In genomic region chr7:129665013-129665401, GRCh38 we compare ENCODE assay signal across 10 cellular contexts. TPM values are rescaled to one million over a fixed set of nuclear protein-coding genes. Genes with fewer than 3 reads are reported as not detected.
DNase-seq lines count a peak whose midpoint lies in the region; ATAC-seq and TF ChIP-seq lines count a peak whose summit lies in the region.
"Had no signal": no experiment of that assay in that cellular context is flagged by ENCODE, and none has a peak within 500 bp of the region (broad histone marks: within the 10 kb centered on the region; RNA-seq: fewer than 3 reads in every experiment).

No MANE protein-coding gene starts in this region.

- H3K9ac ChIP-seq in fibroblast of lung (ENCODE audit: insufficient read depth, low read length) (no peak overlapping the region), skeletal muscle satellite cell (ENCODE audit: low read depth, low read length) (no peak overlapping the region)

- DNase-seq in HCEC 1CT (peak; percentile 98), RWPE2 (ENCODE audit: low spot score) (peak; percentile 90), fibroblast of lung (ENCODE audit: low read depth in 2 of 2) (peak; percentile 94 to 98), NCI-H345 (lab: John Stamatoyannopoulos, UW) (no peak)
- DNase-seq: activated naive CD8-positive, alpha-beta T cell treated with anti-CD3 and anti-CD28 coated beads for 36 hours; stimulated activated CD4-positive, alpha-beta T cell treated with anti-CD3 and anti-CD28 coated beads, Interleukin-4, amount 100 ng/mL, for 1 hour had no signal

- H3K9me3 ChIP-seq in RWPE2 (ENCODE audit: severe bottlenecking), result peaks cover 11% of the 10 kb centered on the region
- no peaks in the 10 kb centered on the region for H3K9me3 ChIP-seq in fibroblast of lung (ENCODE audit: control insufficient read depth, insufficient read depth, low read depth, low read length)
- H3K9me3 ChIP-seq in skeletal muscle satellite cell (replicated peaks; ENCODE audit: low read length), result peaks cover 7% of the 10 kb centered on the region

- H3K4me2 ChIP-seq in fibroblast of lung (ENCODE audit: extremely low read depth, insufficient read depth, low read length), result peak overlapping the region; percentile 42
- peak overlapping the region; percentile 57 for H3K4me2 ChIP-seq in skeletal muscle satellite cell (ENCODE audit: low read length)

- H2AFZ ChIP-seq in fibroblast of lung (ENCODE audit: low read length), result no peak overlapping the region

- no peaks in the 10 kb centered on the region for H4K20me1 ChIP-seq in fibroblast of lung (ENCODE audit: control insufficient read depth, extremely low read depth, insufficient read depth, low read length)

- no peaks in the 10 kb centered on the region for H3K79me2 ChIP-seq in fibroblast of lung (ENCODE audit: control insufficient read depth, insufficient read depth, low read length)

- H3K4me1 ChIP-seq in RWPE2 (ENCODE audit: insufficient read depth, poor library complexity, severe bottlenecking), result peaks cover 13% of the 10 kb centered on the region
- H3K4me1 ChIP-seq in fibroblast of lung (ENCODE audit: control insufficient read depth, extremely low read depth, insufficient read depth, low read length), result peaks cover 8% of the 10 kb centered on the region
- peaks cover 15% of the 10 kb centered on the region for H3K4me1 ChIP-seq in skeletal muscle satellite cell (ENCODE audit: control insufficient read depth, insufficient read depth, low read length)

- ATAC-seq in RWPE2 (ENCODE audit: low read depth) (peak; percentile 100), HG03460 (IDR thresholded peaks at IDR 0.05; ENCODE audit: unreplicated experiment) (no peak), GM18868 (IDR thresholded peaks at IDR 0.05; ENCODE audit: unreplicated experiment) (no peak)

- TF ChIP-seq CTCF in RWPE2 (IDR thresholded peaks at IDR 0.05; ENCODE audit: poor library complexity, severe bottlenecking) (no peak), fibroblast of lung (conservative IDR thresholded peaks at IDR 0.05 in 1 of 2, IDR thresholded peaks at IDR 0.05 in 1 of 2; ENCODE audit: low read depth in 1 of 2, low read length in 2 of 2) (no peak)

- H3K36me3 ChIP-seq in RWPE2 (ENCODE audit: low read depth), result peaks cover 17% of the 10 kb centered on the region
- H3K36me3 ChIP-seq in fibroblast of lung (ENCODE audit: control insufficient read depth, insufficient read depth, low read length), result peaks cover 3% of the 10 kb centered on the region
- H3K36me3 ChIP-seq in skeletal muscle satellite cell (ENCODE audit: insufficient read depth, low read length), result peaks cover 13% of the 10 kb centered on the region

- peak overlapping the region; percentile 47 for H3K27ac ChIP-seq in RWPE2 (ENCODE audit: poor library complexity, severe bottlenecking)
- no peak overlapping the region for H3K27ac ChIP-seq in fibroblast of lung (ENCODE audit: insufficient read depth, low read length)
- H3K27ac ChIP-seq: SK-N-MC had no signal

- H3K4me3 ChIP-seq in RWPE2 (ENCODE audit: severe bottlenecking) (no peak overlapping the region), fibroblast of lung (replicated peaks in 1 of 4; ENCODE audit: control extremely low read depth in 1 of 4, insufficient read depth in 1 of 4, low read depth in 3 of 4, low read length in 4 of 4) (no peak overlapping the region), skeletal muscle satellite cell (ENCODE audit: low read length) (no peak overlapping the region)
- H3K4me3 ChIP-seq: SK-N-MC had no signal

- H3K27me3 ChIP-seq in RWPE2 (ENCODE audit: insufficient read depth, poor library complexity, severe bottlenecking) (no peaks in the 10 kb centered on the region), fibroblast of lung (ENCODE audit: control insufficient read depth, insufficient read depth, low read length) (no peaks in the 10 kb centered on the region), skeletal muscle satellite cell (ENCODE audit: control insufficient read depth, insufficient read depth, low read length) (no peaks in the 10 kb centered on the region)

RNA-seq across cellular contexts. Expression of gene NRF1, which starts 53.5 kb away (rescaled TPM):
- total RNA-seq in fibroblast of lung, result 12.6 and 15.5 TPM in 2 replicates
- 7.3 and 11.3 TPM in 2 replicates for polyA plus RNA-seq in fibroblast of lung
- polyA plus RNA-seq in fibroblast of lung (2012), result 6.4 and 9.0 TPM in 2 replicates
- 27.9 and 33.2 TPM in 2 replicates for polyA minus RNA-seq in fibroblast of lung (ENCODE audit: low replicate concordance)
- total RNA-seq in skeletal muscle satellite cell (2012; rRNA removed), result 8.1 and 10.7 TPM in 2 replicates
